13 cellular contexts compared by ENCODE assay signal in genomic region chr6:163983601-163984445, GRCh38.
DNase-seq lines count a peak whose midpoint lies in the region; ATAC-seq, FAIRE-seq and TF ChIP-seq lines count a peak whose summit lies in the region.
"Had no signal": no experiment of that assay in that cellular context is flagged by ENCODE, and none has a peak within 500 bp of the region (broad histone marks: within the 10 kb centered on the region; RNA-seq: fewer than 3 reads in every experiment).

No MANE protein-coding gene starts in this region.

- ATAC-seq in GM18907 (IDR thresholded peaks at IDR 0.05; ENCODE audit: unreplicated experiment) (peak; percentile 62), HG03159 (IDR thresholded peaks at IDR 0.05; ENCODE audit: unreplicated experiment) (peak; percentile 15), pancreas (peak in 3 of 4 donors; percentile 45 to 67 (median 53))
- ATAC-seq: left lung had no signal

- WGBS in pancreas, 2 donors: 51 to 59% methylated on average over 16 of the region's 16 CpGs

- no peaks in the 10 kb centered on the region for H3K27me3 Mint-ChIP-seq in activated T-helper 2 cell treated with anti-CD3 and anti-CD28 coated beads, Interferon-gamma antibody, Interleukin-2, Interleukin-4, amounts not matched to agents 10 μg/mL and 5 μg/mL and 100 μg/mL, durations not matched to agents 14 hours and 24 hours and 36 hours (ENCODE audit: low read depth)
- H3K27me3 Mint-ChIP-seq: type B pancreatic cell had no signal

- no peak overlapping the region for H3K27ac Mint-ChIP-seq in activated T-helper 2 cell treated with anti-CD3 and anti-CD28 coated beads, Interferon-gamma antibody, Interleukin-2, Interleukin-4, amounts not matched to agents 10 μg/mL and 5 μg/mL and 100 μg/mL, durations not matched to agents 14 hours and 24 hours and 36 hours
- H3K27ac Mint-ChIP-seq: CD4-positive, alpha-beta memory T cell; type B pancreatic cell had no signal

- H3K9me3 Mint-ChIP-seq in activated T-helper 2 cell treated with anti-CD3 and anti-CD28 coated beads, Interferon-gamma antibody, Interleukin-2, Interleukin-4, amounts not matched to agents 10 μg/mL and 5 μg/mL and 100 μg/mL, durations not matched to agents 14 hours and 24 hours and 36 hours: no peaks in the 10 kb centered on the region
- H3K9me3 Mint-ChIP-seq: type B pancreatic cell had no signal

- FAIRE-seq in pancreas (lab: Jason Lieb, UNC): no peak
- FAIRE-seq: frontal cortex had no signal

- intact Hi-C loops in pancreas (cut with DNase I): no loop called here
- intact Hi-C loops in activated T-helper 2 cell treated with anti-CD3 and anti-CD28 coated beads, Interferon-gamma antibody, Interleukin-2, Interleukin-4, amounts not matched to agents 10 μg/mL and 5 μg/mL and 100 μg/mL, durations not matched to agents 14 hours and 24 hours and 36 hours (cut with micrococcal nuclease): no loop called here

- no peaks in the 10 kb centered on the region for H3K9me3 ChIP-seq in pancreas
- H3K9me3 ChIP-seq: left lung had no signal

- TF ChIP-seq CTCF in coronary artery (IDR thresholded peaks at IDR 0.05) (no peak), pancreas (IDR thresholded peaks at IDR 0.05) (no peak)

- no peaks in the 10 kb centered on the region for H3K36me3 ChIP-seq in pancreas
- H3K36me3 ChIP-seq: left lung had no signal

- H3K4me3 Mint-ChIP-seq in activated T-helper 2 cell treated with anti-CD3 and anti-CD28 coated beads, Interferon-gamma antibody, Interleukin-2, Interleukin-4, amounts not matched to agents 10 μg/mL and 5 μg/mL and 100 μg/mL, durations not matched to agents 14 hours and 24 hours and 36 hours (ENCODE audit: low read depth): no peak overlapping the region

- DNase-seq in coronary artery (ENCODE audit: low spot score): no peak
- no peak for DNase-seq in pancreas
- DNase-seq in DMS 273 (lab: John Stamatoyannopoulos, UW; ENCODE audit: unreplicated experiment): no peak
- no peak for DNase-seq in RKO (ENCODE audit: low spot score)
- no peak for DNase-seq in NCI-H2107 (lab: John Stamatoyannopoulos, UW)
- no peak for DNase-seq in activated T-helper 2 cell treated with anti-CD3 and anti-CD28 coated beads, Interferon-gamma antibody, Interleukin-2, Interleukin-4, amounts not matched to agents 10 μg/mL and 5 μg/mL and 100 μg/mL, durations not matched to agents 14 hours and 24 hours and 36 hours (ENCODE audit: low spot score)
- DNase-seq: CD4-positive, alpha-beta memory T cell; cortex of kidney; left lung had no signal

- H3K4me1 ChIP-seq in pancreas: no peaks in the 10 kb centered on the region
- H3K4me1 ChIP-seq: left lung had no signal

- H3K4me3 ChIP-seq in coronary artery: peak overlapping the region; percentile 30
- H3K4me3 ChIP-seq in pancreas: no peak overlapping the region
- H3K4me3 ChIP-seq: left lung had no signal

- H3K27ac ChIP-seq in coronary artery: no peak overlapping the region
- peak overlapping the region in 1 of 4 donors; percentile 29 for H3K27ac ChIP-seq in pancreas
- H3K27ac ChIP-seq: left lung had no signal

- no peaks in the 10 kb centered on the region for H3K4me1 Mint-ChIP-seq in activated T-helper 2 cell treated with anti-CD3 and anti-CD28 coated beads, Interferon-gamma antibody, Interleukin-2, Interleukin-4, amounts not matched to agents 10 μg/mL and 5 μg/mL and 100 μg/mL, durations not matched to agents 14 hours and 24 hours and 36 hours (ENCODE audit: low read depth)

- no peaks in the 10 kb centered on the region for H3K27me3 ChIP-seq in pancreas
- H3K27me3 ChIP-seq: left lung had no signal

- H3K36me3 Mint-ChIP-seq in activated T-helper 2 cell treated with anti-CD3 and anti-CD28 coated beads, Interferon-gamma antibody, Interleukin-2, Interleukin-4, amounts not matched to agents 10 μg/mL and 5 μg/mL and 100 μg/mL, durations not matched to agents 14 hours and 24 hours and 36 hours (ENCODE audit: low read depth): no peaks in the 10 kb centered on the region
- H3K36me3 Mint-ChIP-seq: CD4-positive, alpha-beta memory T cell; type B pancreatic cell had no signal
